ENCODE assay signal across 14 cellular contexts in genomic region chr3:71973337-71974030, GRCh38.
DNase-seq lines count a peak whose midpoint lies in the region; ATAC-seq and TF ChIP-seq lines count a peak whose summit lies in the region.
"Had no signal": no experiment of that assay in that cellular context is flagged by ENCODE, and none has a peak within 500 bp of the region (broad histone marks: within the 10 kb centered on the region; RNA-seq: fewer than 3 reads in every experiment).

No MANE protein-coding gene starts in this region.

- no peaks in the 10 kb centered on the region for H3K36me3 ChIP-seq in adrenal gland (replicated peaks in 1 of 2)
- H3K36me3 ChIP-seq in testis (ENCODE audit: low read depth, missing control alignments), result no peaks in the 10 kb centered on the region
- H3K36me3 ChIP-seq: uterus had no signal

- H3K4me3 ChIP-seq in adrenal gland (no peak overlapping the region), testis (no peak overlapping the region)
- H3K4me3 ChIP-seq: lung, uterus had no signal

- no peak for ATAC-seq in HG02623 (IDR thresholded peaks at IDR 0.05; ENCODE audit: unreplicated experiment)

- 64 to 72% (median 71%) methylated on average over 6 of the region's 6 CpGs for WGBS in adrenal gland, 4 donors
- WGBS in testis, 2 donors, result 73 to 83% methylated on average over 6 of the region's 6 CpGs

- TF ChIP-seq CTCF in adrenal gland (IDR thresholded peaks at IDR 0.05) (no peak), testis (IDR thresholded peaks at IDR 0.05) (no peak)

- H3K27ac ChIP-seq in adrenal gland (no peak overlapping the region), testis (no peak overlapping the region)
- H3K27ac ChIP-seq: uterus, VCaP had no signal

- H3K4me1 ChIP-seq in adrenal gland (replicated peaks in 1 of 2), result no peaks in the 10 kb centered on the region
- no peaks in the 10 kb centered on the region for H3K4me1 ChIP-seq in testis
- H3K4me1 ChIP-seq: uterus had no signal

- H3K27me3 ChIP-seq in adrenal gland (peaks cover 7% of the 10 kb centered on the region), testis (no peaks in the 10 kb centered on the region)
- H3K27me3 ChIP-seq: uterus had no signal

- H3K9me3 ChIP-seq in adrenal gland (replicated peaks in 1 of 3) (no peaks in the 10 kb centered on the region), testis (no peaks in the 10 kb centered on the region)
- H3K9me3 ChIP-seq: uterus had no signal

- DNase-seq in NCI-H2171 treated with DMSO at 0.1 percent for 48 hours (lab: John Stamatoyannopoulos, UW) (peak; percentile 41), NCI-H2171 (lab: John Stamatoyannopoulos, UW) (no peak), NCI-H1105 treated with DMSO at 0.1 percent for 48 hours (lab: John Stamatoyannopoulos, UW) (peak; percentile 26), adrenal gland (peak in 4 of 7 donors; percentile 14 to 27 (median 22)), nucleus accumbens (lab: John Stamatoyannopoulos, UW) (peak in 29 of 56 donors; percentile 4 to 76 (median 25)), testis (no peak), AG20443 (ENCODE audit: low spot score) (no peak)
- DNase-seq: cerebellar nuclear complex; Karpas-422; stimulated activated CD8-positive, alpha-beta memory T cell treated with anti-CD3 and anti-CD28 coated beads, Interleukin-4, amount 100 ng/mL, for 48 hours; uterus had no signal

- TF ChIP-seq POLR2A in adrenal gland (IDR thresholded peaks at IDR 0.05) (no peak), testis (IDR thresholded peaks at IDR 0.05) (no peak)

- intact Hi-C loops in adrenal gland (cut with DNase I) (no loop called here), testis (cut with DNase I; ENCODE audit: low total_unique reads) (no loop called here)

Comparison
In these comparisons a context has a peak if more than half of its experiments do, and no peak if none do; other contexts are left out.
1. DNase-seq: peak in NCI-H2171 treated with DMSO at 0.1 percent for 48 hours (single experiment), NCI-H1105 treated with DMSO at 0.1 percent for 48 hours (single experiment), adrenal gland (4 of 7) and nucleus accumbens (29 of 56); none in NCI-H2171 (single experiment), testis (single experiment) and AG20443 (single experiment).